15 cellular contexts compared by ENCODE assay signal in genomic region chr9:81801190-81801589, GRCh38.
DNase-seq lines count a peak whose midpoint lies in the region; ATAC-seq lines count a peak whose summit lies in the region.
"Had no signal": no experiment of that assay in that cellular context is flagged by ENCODE, and none has a peak within 500 bp of the region (broad histone marks: within the 10 kb centered on the region; RNA-seq: fewer than 3 reads in every experiment).

No MANE protein-coding gene starts in this region.

- DNase-seq in DMS53 treated with DMSO at 0.1 percent for 48 hours (lab: John Stamatoyannopoulos, UW; ENCODE audit: unreplicated experiment), result peak; percentile 51
- peak; percentile 74 for DNase-seq in HT1080 (ENCODE audit: low read depth)
- peak; percentile 16 for DNase-seq in T1000 (lab: John Stamatoyannopoulos, UW)
- peak; percentile 56 for DNase-seq in kidney glomerular epithelial cell (lab: John Stamatoyannopoulos, UW)
- no peak for DNase-seq in ureter (ENCODE audit: low spot score)
- no peak for DNase-seq in Ammon's horn (ENCODE audit: low spot score)
- DNase-seq: C1 segment of cervical spinal cord, lower lobe of right lung, naive B cell, NCI-H82, spleen had no signal

- ATAC-seq in GM21619 (IDR thresholded peaks at IDR 0.05; ENCODE audit: unreplicated experiment) (no peak), GM19324 (IDR thresholded peaks at IDR 0.05; ENCODE audit: low FRiP score, unreplicated experiment) (no peak)
- ATAC-seq: activated T-helper 17 cell treated with anti-CD3 and anti-CD28 coated beads, Interleukin-2, amount 50 U/mL, for 72 hours; lower lobe of right lung; stimulated activated memory B cell treated with anti-CD40 and anti-IgM and Interleukin-4, amounts not matched to agents 10 μg/mL and 1 μg/mL and 100 μg/mL, for 72 hours had no signal

Comparison
In these comparisons a context has a peak if more than half of its experiments do, and no peak if none do; other contexts are left out.
1. DNase-seq: peak in DMS53 treated with DMSO at 0.1 percent for 48 hours (single experiment), HT1080 (single experiment), T1000 (single experiment) and kidney glomerular epithelial cell (single experiment); none in ureter (single experiment) and Ammon's horn (single experiment).